8 cellular contexts compared by ENCODE assay signal in genomic region chr2:28134262-28134812, GRCh38.
DNase-seq lines count a peak whose midpoint lies in the region; ATAC-seq, FAIRE-seq and TF ChIP-seq lines count a peak whose summit lies in the region.
"Had no signal": no experiment of that assay in that cellular context is flagged by ENCODE, and none has a peak within 500 bp of the region (broad histone marks: within the 10 kb centered on the region; RNA-seq: fewer than 3 reads in every experiment).

No MANE protein-coding gene starts in this region.

- TF ChIP-seq POLR2A in GM12891 (IDR thresholded peaks at IDR 0.05; ENCODE audit: low read depth, low read length) = no peak

- ATAC-seq in HG03442 (IDR thresholded peaks at IDR 0.05; ENCODE audit: unreplicated experiment) = no peak

- peak overlapping the region; percentile 29 for H3K27ac ChIP-seq in epithelial cell of prostate
- H3K27ac ChIP-seq: neutrophil had no signal

- FAIRE-seq in GM12891 (lab: Jason Lieb, UNC) = no peak

- DNase-seq in GM12891 (ENCODE audit: insufficient read length, low spot score) (no peak), NCI-H446 treated with DMSO at 0.1 percent for 48 hours (lab: John Stamatoyannopoulos, UW) (peak; percentile 14), epithelial cell of prostate (ENCODE audit: low read depth, low spot score) (peak; percentile 20), renal cortical epithelial cell (ENCODE audit: low read depth) (peak; percentile 93), hypothalamus (lab: John Stamatoyannopoulos, UW) (no peak)
- no peak for DNase-seq in activated CD4-positive, CD25-positive, alpha-beta regulatory T cell treated with anti-CD3 and anti-CD28 coated beads, Interleukin-2, amount 50 U/mL, for 72 hours

TF ChIP-seq in GM12891, 5 proteins besides CTCF, POLR2A, EP300 and RAD21:
- TF ChIP-seq POU2F2 (IDR thresholded peaks at IDR 0.05; ENCODE audit: low read depth, low read length) (0 out of 2 replicates have a peak, but pooled peaks have one; percentile 41), TAF1 (IDR thresholded peaks at IDR 0.05; ENCODE audit: low read depth, low read length) (no peak)

Comparison
In these comparisons a context has a peak if more than half of its experiments do, and no peak if none do; other contexts are left out.
1. DNase-seq: peak in NCI-H446 treated with DMSO at 0.1 percent for 48 hours (single experiment), epithelial cell of prostate (single experiment) and renal cortical epithelial cell (single experiment); none in GM12891 (single experiment), activated CD4-positive, CD25-positive, alpha-beta regulatory T cell treated with anti-CD3 and anti-CD28 coated beads, Interleukin-2, amount 50 U/mL, for 72 hours (single experiment) and hypothalamus (0 of 51).